ENCODE assay signal across 10 cellular contexts in genomic region chr15:67074886-67075229, GRCh38. TPM values are rescaled to one million over a fixed set of nuclear protein-coding genes. Genes with fewer than 3 reads are reported as not detected.
DNase-seq lines count a peak whose midpoint lies in the region; ATAC-seq and TF ChIP-seq lines count a peak whose summit lies in the region.
"Had no signal": no experiment of that assay in that cellular context is flagged by ENCODE, and none has a peak within 500 bp of the region (broad histone marks: within the 10 kb centered on the region; RNA-seq: fewer than 3 reads in every experiment).

No MANE protein-coding gene starts in this region.

- TF ChIP-seq POLR2A in NB4 (IDR thresholded peaks at IDR 0.05; ENCODE audit: extremely low read depth, insufficient read length) = no peak
- no peak for TF ChIP-seq POLR2A in breast epithelium (IDR thresholded peaks at IDR 0.05)

- H3K27me3 ChIP-seq in CD8-positive, alpha-beta memory T cell (ENCODE audit: insufficient read depth, low read length, poor library complexity, severe bottlenecking) = no peaks in the 10 kb centered on the region
- no peaks in the 10 kb centered on the region for H3K27me3 ChIP-seq in breast epithelium
- H3K27me3 ChIP-seq in psoas muscle (ENCODE audit: insufficient read depth in 3 of 3, low read length in 2 of 3) = no peaks in the 10 kb centered on the region

- POLR2A ChIA-PET in CD8-positive, alpha-beta memory T cell (lab: Charles Lee) = no interaction called here

- peak overlapping the region in 5 of 8 donors; percentile 76 to 97 (median 88) for H3K27ac Mint-ChIP-seq in CD8-positive, alpha-beta memory T cell

- H3K9me3 ChIP-seq in CD8-positive, alpha-beta memory T cell (ENCODE audit: low read length) = no peaks in the 10 kb centered on the region
- no peaks in the 10 kb centered on the region for H3K9me3 ChIP-seq in breast epithelium
- H3K9me3 ChIP-seq in psoas muscle = no peaks in the 10 kb centered on the region

- peaks cover 78% of the 10 kb centered on the region for H3K4me1 ChIP-seq in CD8-positive, alpha-beta memory T cell (ENCODE audit: insufficient read depth, low read length)
- H3K4me1 ChIP-seq in breast epithelium = peaks cover 0 to 9% of the 10 kb centered on the region in 2 donors
- peaks cover 94% of the 10 kb centered on the region for H3K4me1 ChIP-seq in psoas muscle

- TF ChIP-seq CTCF in NB4 (IDR thresholded peaks at IDR 0.05; ENCODE audit: low read depth, low read length) (no peak), breast epithelium (IDR thresholded peaks at IDR 0.05) (no peak), psoas muscle (IDR thresholded peaks at IDR 0.05) (no peak)

- WGBS in psoas muscle, 3 donors = 86 to 96% (median 86%) methylated on average over 1 of the region's 1 CpG

- H3K9me3 Mint-ChIP-seq in CD8-positive, alpha-beta memory T cell = no peaks in the 10 kb centered on the region

- no peak for ATAC-seq in psoas muscle
- ATAC-seq in GM19023 (IDR thresholded peaks at IDR 0.05; ENCODE audit: unreplicated experiment) = no peak

- no peaks in the 10 kb centered on the region for H3K36me3 ChIP-seq in CD8-positive, alpha-beta memory T cell (ENCODE audit: insufficient read depth, low read length)
- no peaks in the 10 kb centered on the region for H3K36me3 ChIP-seq in breast epithelium
- H3K36me3 ChIP-seq in psoas muscle (ENCODE audit: insufficient read depth in 1 of 2, low read depth in 1 of 2) = no peaks in the 10 kb centered on the region

- H3K27me3 Mint-ChIP-seq in CD8-positive, alpha-beta memory T cell = peaks cover 0 to 1% of the 10 kb centered on the region in 2 donors

- no peak overlapping the region for H3K4me3 ChIP-seq in CD8-positive, alpha-beta memory T cell (ENCODE audit: low read length)
- H3K4me3 ChIP-seq in NB4 (ENCODE audit: low read depth, low read length) (no peak overlapping the region), breast epithelium (no peak overlapping the region), psoas muscle (no peak overlapping the region)

- H3K4me3 Mint-ChIP-seq in CD8-positive, alpha-beta memory T cell = peak overlapping the region in 5 of 7 donors; percentile 29 to 87 (median 73)

- CTCF ChIA-PET in CD8-positive, alpha-beta memory T cell (lab: Charles Lee) = interaction anchor here (9.7 kb wide), 1 partner anchor 9 kb away, joined by 62 read pairs; no protein-coding TSS in a partner anchor

- DNase-seq in CD8-positive, alpha-beta memory T cell = no peak
- DNase-seq in NB4 (ENCODE audit: low read depth) (peak; percentile 55), breast epithelium (ENCODE audit: low spot score in 2 of 2) (no peak), psoas muscle (no peak), SHP77 (lab: John Stamatoyannopoulos, UW) (no peak), activated gamma-delta T cell treated with Interleukin-2 at 50 U/mL for 16 hours (no peak), NCI-H345 (lab: John Stamatoyannopoulos, UW) (no peak)
- DNase-seq: activated CD8-positive, alpha-beta memory T cell treated with anti-CD3 and anti-CD28 coated beads, Interleukin-2, amount 50 U/mL, for 48 hours; NCI-H1105 treated with DMSO at 0.1 percent for 48 hours had no signal

- H3K4me1 Mint-ChIP-seq in CD8-positive, alpha-beta memory T cell = peaks cover 82 to 96% (median 93%) of the 10 kb centered on the region in 3 donors

- no peak overlapping the region for H3K27ac ChIP-seq in CD8-positive, alpha-beta memory T cell (ENCODE audit: low read depth, low read length)
- peak overlapping the region; percentile 9 to 75 for H3K27ac ChIP-seq in breast epithelium
- peak overlapping the region; percentile 84 for H3K27ac ChIP-seq in psoas muscle

- intact Hi-C loops in breast epithelium (cut with DNase I; ENCODE audit: low total_unique reads) (no loop called here), psoas muscle (cut with DNase I) (loop anchor here in 1 of 2 donors (10.0 kb wide), 1 partner anchor 1200 kb away; the partner anchor contains the start of gene FEM1B)

- H3K36me3 Mint-ChIP-seq in CD8-positive, alpha-beta memory T cell = peaks cover 6 to 68% (median 10%) of the 10 kb centered on the region in 3 donors

RNA-seq across cellular contexts. Expression of gene SMAD3, which starts 9.5 kb away (rescaled TPM):
- 10 to 100 TPM; 30.2 to 34.2 TPM for total RNA-seq in CD8-positive, alpha-beta memory T cell
- 31.7 TPM for polyA plus RNA-seq in CD8-positive, alpha-beta memory T cell
- 10 to 100 TPM; 22.5 to 44.6 (median 33.4) TPM for total RNA-seq in breast epithelium
- total RNA-seq in psoas muscle = 10 to 100 TPM; 25.7 to 47.6 (median 44.0) TPM
- 10 to 100 TPM in 2 of 3 donors, 1 to 10 TPM in 1; 2.9 to 29.3 (median 20.3) TPM for polyA plus RNA-seq in psoas muscle
